Comparison of ENCODE assay signal across 10 cellular contexts in genomic region chr10:72107325-72108003, GRCh38. TPM values are rescaled to one million over a fixed set of nuclear protein-coding genes. Genes with fewer than 3 reads are reported as not detected.
DNase-seq lines count a peak whose midpoint lies in the region; ATAC-seq and TF ChIP-seq lines count a peak whose summit lies in the region.
"Had no signal": no experiment of that assay in that cellular context is flagged by ENCODE, and none has a peak within 500 bp of the region (broad histone marks: within the 10 kb centered on the region; RNA-seq: fewer than 3 reads in every experiment).

No MANE protein-coding gene starts in this region.

- in situ Hi-C loops in Panc1 (cut with HindIII; ENCODE audit: low pct_unique_long_range_greater_than_20kb, low sequenced_read_pairs): no loop called here

- CTCF ChIA-PET in Panc1 (lab: Charles Lee): no interaction called here

- H3K4me3 ChIP-seq in left ventricle myocardium inferior (no peak overlapping the region), Panc1 (ENCODE audit: low read depth in 2 of 2, low read length in 2 of 2) (no peak overlapping the region), epithelial cell of esophagus (ENCODE audit: low read length) (no peak overlapping the region), upper lobe of right lung (no peak overlapping the region)
- H3K4me3 ChIP-seq: right atrium auricular region had no signal

- H3K27me3 ChIP-seq in left ventricle myocardium inferior (ENCODE audit: low read depth) (no peaks in the 10 kb centered on the region), Panc1 (ENCODE audit: control insufficient read depth, insufficient read depth, low read length) (no peaks in the 10 kb centered on the region), upper lobe of right lung (no peaks in the 10 kb centered on the region)
- H3K27me3 ChIP-seq: right atrium auricular region had no signal

- H3K9me3 ChIP-seq in left ventricle myocardium inferior (replicated peaks) (no peaks in the 10 kb centered on the region), Panc1 (ENCODE audit: control insufficient read depth, insufficient read depth, low read depth, low read length) (no peaks in the 10 kb centered on the region), upper lobe of right lung (no peaks in the 10 kb centered on the region)
- H3K9me3 ChIP-seq: right atrium auricular region had no signal

- no peak for DNase-seq in left ventricle myocardium inferior
- no peak for DNase-seq in cardiac septum (ENCODE audit: low spot score)
- no peak for DNase-seq in Panc1 (ENCODE audit: low read depth, low spot score)
- DNase-seq in epithelial cell of esophagus (ENCODE audit: low read depth): peak; percentile 81
- no peak for DNase-seq in upper lobe of right lung
- DNase-seq in NCI-H1105 (lab: John Stamatoyannopoulos, UW): no peak
- no peak for DNase-seq in sciatic nerve (ENCODE audit: low spot score)

- ATAC-seq in Panc1: peak; percentile 73
- ATAC-seq in upper lobe of right lung: peak; percentile 84
- ATAC-seq in HG02571 (IDR thresholded peaks at IDR 0.05; ENCODE audit: unreplicated experiment): no peak
- no peak for ATAC-seq in sciatic nerve
- ATAC-seq: left lobe of liver had no signal

- TF ChIP-seq CTCF in left ventricle myocardium inferior (IDR thresholded peaks at IDR 0.05; ENCODE audit: borderline replicate concordance) (no peak), Panc1 (IDR thresholded peaks at IDR 0.05) (no peak), epithelial cell of esophagus (IDR thresholded peaks at IDR 0.05; ENCODE audit: insufficient read depth, low read depth, low read length, missing control alignments) (no peak), upper lobe of right lung (IDR thresholded peaks at IDR 0.05) (no peak)

- no TSS peak for BruUV-seq in Panc1 (replicated peaks; lab: Mats Ljungman, UMichigan)

- POLR2A ChIA-PET in Panc1 (lab: Charles Lee): no interaction called here

- intact Hi-C loops in left ventricle myocardium inferior (cut with micrococcal nuclease): no loop called here
- intact Hi-C loops in cardiac septum (cut with DNase I): no loop called here
- intact Hi-C loops in Panc1 (cut with micrococcal nuclease; ENCODE audit: unreplicated experiment): no loop called here
- intact Hi-C loops in upper lobe of right lung (cut with DNase I): no loop called here
- intact Hi-C loops in sciatic nerve (cut with DNase I): no loop called here

- H3K4me1 ChIP-seq in left ventricle myocardium inferior: peaks cover 62% of the 10 kb centered on the region
- peaks cover 36% of the 10 kb centered on the region for H3K4me1 ChIP-seq in Panc1 (ENCODE audit: control insufficient read depth, insufficient read depth, low read length)
- H3K4me1 ChIP-seq in upper lobe of right lung: peaks cover 8% of the 10 kb centered on the region

- H3K27ac ChIP-seq in left ventricle myocardium inferior (replicated peaks) (peak overlapping the region; percentile 78), Panc1 (ENCODE audit: low read length) (peak overlapping the region; percentile 62; the same call in 1 of the 2 replicates), upper lobe of right lung (peak overlapping the region; percentile 60)

- H3K36me3 ChIP-seq in left ventricle myocardium inferior (peaks cover 5% of the 10 kb centered on the region), Panc1 (ENCODE audit: control insufficient read depth, insufficient read depth, low read length) (no peaks in the 10 kb centered on the region), upper lobe of right lung (peaks cover 2% of the 10 kb centered on the region)

RNA-seq across cellular contexts. Expression of gene SPOCK2, which starts 19.1 kb away (rescaled TPM):
- total RNA-seq in left ventricle myocardium inferior: 8.6 TPM
- 7.5 TPM for total RNA-seq in cardiac septum
- 4.8 TPM for total RNA-seq in Panc1 (2021; ENCODE audit: unreplicated experiment)
- polyA plus RNA-seq in Panc1 (2012; ENCODE audit: insufficient read length): 4.2 TPM
- 187 TPM for total RNA-seq in upper lobe of right lung
- total RNA-seq in sciatic nerve: 5.3 TPM

Comparison
In these comparisons a context has a peak if more than half of its experiments do, and no peak if none do; other contexts are left out.
1. ATAC-seq: peak in Panc1 (single experiment) and upper lobe of right lung (single experiment); none in HG02571 (single experiment) and sciatic nerve (single experiment).
2. RNA of gene SPOCK2, which starts 19.1 kb away (total RNA-seq): 187 TPM in upper lobe of right lung (single experiment); 8.6 TPM in left ventricle myocardium inferior (single experiment), 7.5 TPM in cardiac septum (single experiment), 5.3 TPM in sciatic nerve (single experiment) and 4.8 TPM in Panc1 (single experiment); every median in the first group is over 10 times any median in the second.
3. Peak in every context shown above with its lines, with median percentiles within 50 percentile points of each other: H3K27ac ChIP-seq.